ENCODE assay signal across 34 cellular contexts in the genomic region with DNA sequence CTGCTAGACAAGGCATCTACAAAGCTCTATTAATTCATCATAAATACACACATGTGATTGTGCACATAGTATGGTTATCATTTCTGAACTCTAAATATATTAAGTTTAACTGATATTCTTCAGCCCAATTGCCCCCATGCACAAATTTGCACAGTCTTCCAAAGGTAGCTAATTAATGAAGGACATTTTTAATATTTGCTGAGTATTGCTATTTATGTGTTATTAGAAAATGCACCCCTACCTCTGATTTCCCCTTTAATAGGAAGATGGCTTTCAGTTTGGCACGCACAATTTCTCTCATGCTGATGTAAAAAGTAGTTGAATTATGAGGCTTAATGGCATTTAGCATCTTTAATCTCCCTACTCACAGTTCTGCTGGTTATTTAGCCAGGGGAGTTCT.
DNase-seq lines count a peak whose midpoint lies in the region; ATAC-seq, FAIRE-seq and TF ChIP-seq lines count a peak whose summit lies in the region.
"Had no signal": no experiment of that assay in that cellular context is flagged by ENCODE, and none has a peak within 500 bp of the region (broad histone marks: within the 10 kb centered on the region; RNA-seq: fewer than 3 reads in every experiment).

No MANE protein-coding gene starts in this region.

- no peak overlapping the region for H2BK120ac ChIP-seq in IMR-90 (ENCODE audit: low read depth, low read length)

- no peaks in the 10 kb centered on the region for H3K79me2 ChIP-seq in HepG2 (ENCODE audit: insufficient read depth, low read length)

- H4K91ac ChIP-seq in IMR-90 (ENCODE audit: insufficient read depth, low read depth, low read length) = no peak overlapping the region

- H3K9ac ChIP-seq in HepG2 (ENCODE audit: insufficient read depth, low read depth, low read length) = no peak overlapping the region
- no peak overlapping the region for H3K9ac ChIP-seq in IMR-90 (ENCODE audit: low read depth, low read length)
- H3K9ac ChIP-seq: BLaER1; BLaER1 treated with 17β-estradiol and CSF1 and Interleukin-3, amounts not matched to agents 10 nM and 100 nM had no signal

- no peak overlapping the region for H3K4ac ChIP-seq in IMR-90 (ENCODE audit: low read depth, low read length)

- no peak overlapping the region for H4K8ac ChIP-seq in IMR-90 (ENCODE audit: low read depth in 2 of 2, low read length in 2 of 2)

- no peak overlapping the region for H3K14ac ChIP-seq in IMR-90 (replicated peaks; ENCODE audit: low read depth, low read length)

- TF ChIP-seq CTCF in HepG2 (CRISPR knock-in tag; IDR thresholded peaks at IDR 0.05) = no peak
- TF ChIP-seq CTCF in right lobe of liver (IDR thresholded peaks at IDR 0.05) = no peak
- TF ChIP-seq CTCF in A549 (IDR thresholded peaks at IDR 0.05) = no peak
- no peak for TF ChIP-seq CTCF in D721Med (IDR thresholded peaks at IDR 0.05; ENCODE audit: insufficient read depth, missing control alignments)
- no peak for TF ChIP-seq CTCF in IMR-90 (conservative IDR thresholded peaks at IDR 0.05; ENCODE audit: low read depth, low read length)

- no peaks in the 10 kb centered on the region for H3K36me3 Mint-ChIP-seq in activated T-helper 1 cell treated with anti-CD3 and anti-CD28 coated beads, Interleukin-12 subunit alpha, Interleukin-12 subunit beta, Interleukin-2, Interleukin-4 antibody, amounts not matched to agents 30 ng/mL and 10 ng/mL and 1 ng/mL, durations not matched to agents 14 hours and 24 hours and 36 hours (ENCODE audit: low read depth)
- H3K36me3 Mint-ChIP-seq: CD14-positive monocyte; CD4-positive, alpha-beta memory T cell; CD4-positive, CD25-positive, alpha-beta regulatory T cell; CD8-positive, alpha-beta memory T cell; CD8-positive, alpha-beta T cell had no signal

- POLR2A ChIA-PET in HepG2 (lab: Yijun Ruan, JAX) (no interaction called here), A549 (lab: Yijun Ruan, JAX) (no interaction called here), IMR-90 (lab: Charles Lee; ENCODE audit: unreplicated experiment) (no interaction called here)

- H3K27me3 ChIP-seq in HepG2 (ENCODE audit: control insufficient read depth in 1 of 2, insufficient read depth in 2 of 2, low read length in 2 of 2) (no peaks in the 10 kb centered on the region), right lobe of liver (no peaks in the 10 kb centered on the region), IMR-90 (ENCODE audit: control insufficient read depth, insufficient read depth, low read length) (no peaks in the 10 kb centered on the region)
- H3K27me3 ChIP-seq: BE2C; BLaER1; BLaER1 treated with 17β-estradiol and CSF1 and Interleukin-3, amounts not matched to agents 10 nM and 100 nM had no signal

- no peak overlapping the region for H3K23ac ChIP-seq in IMR-90 (ENCODE audit: low read depth, low read length)

- no peaks in the 10 kb centered on the region for H3K9me3 Mint-ChIP-seq in activated T-helper 1 cell treated with anti-CD3 and anti-CD28 coated beads, Interleukin-12 subunit alpha, Interleukin-12 subunit beta, Interleukin-2, Interleukin-4 antibody, amounts not matched to agents 30 ng/mL and 10 ng/mL and 1 ng/mL, durations not matched to agents 14 hours and 24 hours and 36 hours

- 7% methylated on average over 1 of the region's 1 CpG for whole genome bisulfite sequencing in HepG2 (ENCODE audit: low lambda C conversion rate)
- WGBS in right lobe of liver (ENCODE audit: insufficient coverage, low coverage, low lambda C conversion rate, missing lambda C conversion rate) = 20% methylated on average over 1 of the region's 1 CpG
- WGBS in A549 (ENCODE audit: missing lambda C conversion rate) = 75% methylated on average over 1 of the region's 1 CpG
- WGBS in IMR-90 (ENCODE audit: extremely low coverage in 2 of 2, insufficient read length in 1 of 2), 2 experiments = no CpG with 5 or more reads among the region's 1 CpG

- intact Hi-C loops in HepG2 (cut with micrococcal nuclease; ENCODE audit: unreplicated experiment) (no loop called here), right lobe of liver (cut with DNase I) (no loop called here), IMR-90 (cut with micrococcal nuclease) (no loop called here), posterior cingulate gyrus (cut with DNase I) (no loop called here)
- intact Hi-C loops in activated T-helper 1 cell treated with anti-CD3 and anti-CD28 coated beads, Interleukin-12 subunit alpha, Interleukin-12 subunit beta, Interleukin-2, Interleukin-4 antibody, amounts not matched to agents 30 ng/mL and 10 ng/mL and 1 ng/mL, durations not matched to agents 14 hours and 24 hours and 36 hours (cut with micrococcal nuclease) = no loop called here

- H2AFZ ChIP-seq in HepG2 (ENCODE audit: low read length) (no peak overlapping the region), IMR-90 (replicated peaks; ENCODE audit: low read length, poor library complexity) (no peak overlapping the region)

- no peak overlapping the region for H3K4me3 Mint-ChIP-seq in activated T-helper 1 cell treated with anti-CD3 and anti-CD28 coated beads, Interleukin-12 subunit alpha, Interleukin-12 subunit beta, Interleukin-2, Interleukin-4 antibody, amounts not matched to agents 30 ng/mL and 10 ng/mL and 1 ng/mL, durations not matched to agents 14 hours and 24 hours and 36 hours
- H3K4me3 Mint-ChIP-seq: B cell; CD14-positive monocyte; CD4-positive, alpha-beta memory T cell; CD4-positive, alpha-beta T cell; CD4-positive, CD25-positive, alpha-beta regulatory T cell; CD8-positive, alpha-beta memory T cell; CD8-positive, alpha-beta T cell had no signal

- dilution Hi-C loops in IMR-90 (cut with HindIII; ENCODE audit: low sequenced_read_pairs, unreplicated experiment) = no loop called here

- H3K36me3 ChIP-seq in HepG2 (replicated peaks in 1 of 2; ENCODE audit: control insufficient read depth in 1 of 2, insufficient read depth in 2 of 2, low read length in 2 of 2) (no peaks in the 10 kb centered on the region), right lobe of liver (no peaks in the 10 kb centered on the region), IMR-90 (ENCODE audit: control insufficient read depth, insufficient read depth, low read length) (no peaks in the 10 kb centered on the region)
- H3K36me3 ChIP-seq: BE2C; BLaER1; BLaER1 treated with 17β-estradiol and CSF1 and Interleukin-3, amounts not matched to agents 10 nM and 100 nM had no signal

- no peak for FAIRE-seq in HepG2 (lab: Jason Lieb, UNC)
- no peak for FAIRE-seq in A549 (lab: Jason Lieb, UNC)
- FAIRE-seq in D721Med (lab: Jason Lieb, UNC) = peak; percentile 78
- FAIRE-seq: A204.1 had no signal

- no peaks in the 10 kb centered on the region for H3K27me3 Mint-ChIP-seq in activated T-helper 1 cell treated with anti-CD3 and anti-CD28 coated beads, Interleukin-12 subunit alpha, Interleukin-12 subunit beta, Interleukin-2, Interleukin-4 antibody, amounts not matched to agents 30 ng/mL and 10 ng/mL and 1 ng/mL, durations not matched to agents 14 hours and 24 hours and 36 hours (ENCODE audit: insufficient read depth)
- H3K27me3 Mint-ChIP-seq: B cell; CD4-positive, alpha-beta memory T cell; CD4-positive, alpha-beta T cell; CD4-positive, CD25-positive, alpha-beta regulatory T cell; CD8-positive, alpha-beta memory T cell had no signal

- ATAC-seq in HepG2 = no peak
- no peak for ATAC-seq in right lobe of liver
- no peak for ATAC-seq in A549
- no peak for ATAC-seq in IMR-90 (ENCODE audit: low read depth)
- ATAC-seq: CD8-positive, alpha-beta T cell had no signal

- no peak for TF ChIP-seq RAD21 in HepG2 (CRISPR knock-in tag; IDR thresholded peaks at IDR 0.05)
- no peak for TF ChIP-seq RAD21 in A549 (conservative IDR thresholded peaks at IDR 0.05 in 1 of 2, IDR thresholded peaks at IDR 0.05 in 1 of 2)
- no peak for TF ChIP-seq RAD21 in IMR-90 (IDR thresholded peaks at IDR 0.05; ENCODE audit: low read length)

- H2AK5ac ChIP-seq in IMR-90 (ENCODE audit: low read depth, low read length) = no peak overlapping the region

- no peaks in the 10 kb centered on the region; the same call in 1 of the 2 replicates for H3K9me3 ChIP-seq in HepG2 (ENCODE audit: low read length)
- H3K9me3 ChIP-seq in right lobe of liver = no peaks in the 10 kb centered on the region
- H3K9me3 ChIP-seq in A549 = no peaks in the 10 kb centered on the region
- H3K9me3 ChIP-seq in IMR-90 (ENCODE audit: control insufficient read depth, insufficient read depth, low read length) = no peaks in the 10 kb centered on the region; the same call in 1 of the 2 replicates
- H3K9me3 ChIP-seq: BE2C; BLaER1; BLaER1 treated with 17β-estradiol and CSF1 and Interleukin-3, amounts not matched to agents 10 nM and 100 nM; Caco-2 had no signal

- H3K4me2 ChIP-seq in HepG2 (ENCODE audit: low read depth, low read length) = no peak overlapping the region
- H3K4me2 ChIP-seq in A549 = no peak overlapping the region
- H3K4me2 ChIP-seq in IMR-90 (ENCODE audit: low read depth, low read length) = no peak overlapping the region
- H3K4me2 ChIP-seq: BLaER1; BLaER1 treated with 17β-estradiol and CSF1 and Interleukin-3, amounts not matched to agents 10 nM and 100 nM had no signal

- no peak overlapping the region for H3K56ac ChIP-seq in IMR-90 (ENCODE audit: extremely low read depth, insufficient read depth, low read length)

- no peaks in the 10 kb centered on the region for H3K4me1 ChIP-seq in HepG2 (ENCODE audit: insufficient read depth, low read length)
- H3K4me1 ChIP-seq in right lobe of liver = no peaks in the 10 kb centered on the region
- no peaks in the 10 kb centered on the region for H3K4me1 ChIP-seq in A549
- H3K4me1 ChIP-seq in IMR-90 (ENCODE audit: control insufficient read depth, insufficient read depth, low read length) = no peaks in the 10 kb centered on the region
- H3K4me1 ChIP-seq: BE2C; BLaER1; BLaER1 treated with 17β-estradiol and CSF1 and Interleukin-3, amounts not matched to agents 10 nM and 100 nM; Caco-2 had no signal

- H3K27ac ChIP-seq in HepG2 (ENCODE audit: extremely low read length, insufficient read depth, low read length) (no peak overlapping the region), right lobe of liver (no peak overlapping the region), A549 (no peak overlapping the region), IMR-90 (ENCODE audit: insufficient read depth, low read length) (no peak overlapping the region)
- H3K27ac ChIP-seq: 22Rv1; BLaER1; BLaER1 treated with 17β-estradiol and CSF1 and Interleukin-3, amounts not matched to agents 10 nM and 100 nM; C4-2B had no signal

- H3K27ac Mint-ChIP-seq in activated T-helper 1 cell treated with anti-CD3 and anti-CD28 coated beads, Interleukin-12 subunit alpha, Interleukin-12 subunit beta, Interleukin-2, Interleukin-4 antibody, amounts not matched to agents 30 ng/mL and 10 ng/mL and 1 ng/mL, durations not matched to agents 14 hours and 24 hours and 36 hours = no peak overlapping the region
- H3K27ac Mint-ChIP-seq: B cell; CD14-positive monocyte; CD4-positive, alpha-beta T cell; CD4-positive, CD25-positive, alpha-beta regulatory T cell; CD8-positive, alpha-beta memory T cell; CD8-positive, alpha-beta T cell had no signal

- no peaks in the 10 kb centered on the region for H3K4me1 Mint-ChIP-seq in activated T-helper 1 cell treated with anti-CD3 and anti-CD28 coated beads, Interleukin-12 subunit alpha, Interleukin-12 subunit beta, Interleukin-2, Interleukin-4 antibody, amounts not matched to agents 30 ng/mL and 10 ng/mL and 1 ng/mL, durations not matched to agents 14 hours and 24 hours and 36 hours (ENCODE audit: low read depth)
- H3K4me1 Mint-ChIP-seq: B cell; CD14-positive monocyte; CD4-positive, alpha-beta memory T cell; CD4-positive, CD25-positive, alpha-beta regulatory T cell; CD8-positive, alpha-beta memory T cell had no signal

- H2BK5ac ChIP-seq in IMR-90 (ENCODE audit: low read depth, low read length, poor library complexity, severe bottlenecking) = no peak overlapping the region

- H2BK15ac ChIP-seq in IMR-90 (ENCODE audit: low read depth, low read length) = no peak overlapping the region

- TF ChIP-seq EP300 in HepG2 (IDR thresholded peaks at IDR 0.05; ENCODE audit: low read depth in 2 of 2, low read length in 2 of 2) (no peak), HepG2 (CRISPR knock-in tag; IDR thresholded peaks at IDR 0.05; ENCODE audit: borderline replicate concordance) (no peak), A549 (IDR thresholded peaks at IDR 0.05) (no peak)

- no peaks in the 10 kb centered on the region for H4K20me1 ChIP-seq in HepG2 (ENCODE audit: insufficient read depth, low read length)
- no peaks in the 10 kb centered on the region for H4K20me1 ChIP-seq in IMR-90 (ENCODE audit: insufficient read depth, low read length)
- H4K20me1 ChIP-seq: BLaER1; BLaER1 treated with 17β-estradiol and CSF1 and Interleukin-3, amounts not matched to agents 10 nM and 100 nM had no signal

- no peak overlapping the region for H4K5ac ChIP-seq in IMR-90 (ENCODE audit: low read depth, low read length)

- H2BK20ac ChIP-seq in IMR-90 (ENCODE audit: low read depth, low read length) = no peak overlapping the region

- BruUV-seq in HepG2 (replicated peaks; lab: Mats Ljungman, UMichigan) (no TSS peak), IMR-90 (replicated peaks; lab: Mats Ljungman, UMichigan) (no TSS peak)

- no peak for DNase-seq in HepG2 (ENCODE audit: low spot score)
- no peak for DNase-seq in right lobe of liver
- DNase-seq in A549 (ENCODE audit: low read depth in 1 of 2, low spot score in 1 of 2) = no peak
- no peak for DNase-seq in D721Med (ENCODE audit: insufficient read length, low spot score)
- DNase-seq in IMR-90 = no peak
- no peak for DNase-seq in SK-N-DZ (ENCODE audit: low spot score)
- no peak for DNase-seq in posterior cingulate gyrus
- no peak for DNase-seq in activated T-helper 1 cell treated with anti-CD3 and anti-CD28 coated beads, Interleukin-12 subunit alpha, Interleukin-12 subunit beta, Interleukin-2, Interleukin-4 antibody, amounts not matched to agents 30 ng/mL and 10 ng/mL and 1 ng/mL, durations not matched to agents 14 hours and 24 hours and 36 hours (ENCODE audit: low spot score)
- DNase-seq: 8988T; ACHN; AML-193; BE2C; C1 segment of cervical spinal cord; Caco-2; Calu3; CD4-positive, alpha-beta memory T cell; CD4-positive, alpha-beta T cell; CD4-positive, CD25-positive, alpha-beta regulatory T cell; CD8-positive, alpha-beta memory T cell; CD8-positive, alpha-beta T cell; COR-L47; DMS 273 treated with DMSO at 0.1 percent for 48 hours; DMS153; DMS79; DMS79 treated with DMSO at 0.1 percent for 48 hours; DND-41; EL had no signal

- no peak overlapping the region for H3K4me3 ChIP-seq in HepG2 (replicated peaks in 1 of 3; ENCODE audit: insufficient read depth in 1 of 3, low read depth in 2 of 3, low read length in 3 of 3)
- H3K4me3 ChIP-seq in right lobe of liver = no peak overlapping the region
- H3K4me3 ChIP-seq in A549 = no peak overlapping the region
- H3K4me3 ChIP-seq in IMR-90 (ENCODE audit: insufficient read depth, low read depth, low read length) = no peak overlapping the region
- H3K4me3 ChIP-seq: BLaER1; BLaER1 treated with 17β-estradiol and CSF1 and Interleukin-3, amounts not matched to agents 10 nM and 100 nM had no signal

- no peak for TF ChIP-seq POLR2A in HepG2 (IDR thresholded peaks at IDR 0.05; ENCODE audit: insufficient read depth in 1 of 2, low read depth in 2 of 2, low read length in 2 of 2)
- no peak for TF ChIP-seq POLR2A in right lobe of liver (IDR thresholded peaks at IDR 0.05)
- no peak for TF ChIP-seq POLR2A in A549 (IDR thresholded peaks at IDR 0.05; ENCODE audit: low read length)
- TF ChIP-seq POLR2A in IMR-90 (IDR thresholded peaks at IDR 0.05; ENCODE audit: low read depth, low read length) = no peak

- no peak overlapping the region for H3K18ac ChIP-seq in IMR-90 (ENCODE audit: low read depth, low read length)

- no peak overlapping the region for H2AK9ac ChIP-seq in IMR-90 (replicated peaks; ENCODE audit: low read depth, low read length, poor library complexity)

- in situ Hi-C loops in HepG2 (cut with HindIII; ENCODE audit: extremely low pct_ligation_motif_present, low pct_unique_long_range_greater_than_20kb) = no loop called here
- in situ Hi-C loops in IMR-90 (cut with MboI; ENCODE audit: low sequenced_read_pairs) = no loop called here

- CTCF ChIA-PET in HepG2 (lab: Yijun Ruan, JAX; ENCODE audit: low intra/inter-chr PET ratio, low total read pairs) (no interaction called here), A549 (lab: Yijun Ruan, JAX) (no interaction called here), IMR-90 (lab: Yijun Ruan, JAX) (interaction anchor here (1.3 kb wide), 1 partner anchor 16 kb away, joined by 3 read pairs; no protein-coding TSS in a partner anchor)

- H3K9me1 ChIP-seq in IMR-90 (ENCODE audit: insufficient read depth, low read length) = no peaks in the 10 kb centered on the region

- no peaks in the 10 kb centered on the region for H3K79me1 ChIP-seq in IMR-90 (ENCODE audit: low read depth in 1 of 2, low read length in 2 of 2)
